ENCODE assay signal across 15 cellular contexts in genomic region chr10:46545861-46546590, GRCh38. TPM values are rescaled to one million over a fixed set of nuclear protein-coding genes. Genes with fewer than 3 reads are reported as not detected.
A peak's percentile ranks its signal among the peaks of the same experiment; 100 is the strongest.
DNase-seq lines count a peak whose midpoint lies in the region; ATAC-seq and TF ChIP-seq lines count a peak whose summit lies in the region.
"Had no signal": no experiment of that assay in that cellular context is flagged by ENCODE, and none has a peak within 500 bp of the region (broad histone marks: within the 10 kb centered on the region; RNA-seq: fewer than 3 reads in every experiment).

No MANE protein-coding gene starts in this region.

- no peaks in the 10 kb centered on the region for H3K9me3 Mint-ChIP-seq in activated CD4-positive, alpha-beta T cell treated with anti-CD3 and anti-CD28 coated beads, Interleukin-2, amount 10 ng/mL, durations not matched to agents 7 days and 5 days

- ATAC-seq in GM19467 (IDR thresholded peaks at IDR 0.05; ENCODE audit: unreplicated experiment): no peak

- no peak overlapping the region for H3K27ac Mint-ChIP-seq in activated CD4-positive, alpha-beta T cell treated with anti-CD3 and anti-CD28 coated beads, Interleukin-2, amount 10 ng/mL, durations not matched to agents 7 days and 5 days

- POLR2A ChIA-PET in activated CD4-positive, alpha-beta T cell treated with anti-CD3 and anti-CD28 coated beads, Interleukin-2, amount 10 ng/mL, durations not matched to agents 7 days and 5 days (lab: Charles Lee): no interaction called here

- H3K36me3 ChIP-seq in prostate gland: no peaks in the 10 kb centered on the region
- H3K36me3 ChIP-seq: brain microvascular endothelial cell had no signal

- TF ChIP-seq CTCF in GM10266 (IDR thresholded peaks at IDR 0.05; ENCODE audit: control insufficient read depth, insufficient read depth, low read depth, missing control alignments) (no peak), prostate gland (IDR thresholded peaks at IDR 0.05) (no peak)

- 81% methylated on average over 5 of the region's 5 CpGs for WGBS in prostate gland

- H3K4me1 ChIP-seq in prostate gland (replicated peaks): no peaks in the 10 kb centered on the region

- DNase-seq in activated CD4-positive, alpha-beta T cell treated with anti-CD3 and anti-CD28 coated beads, Interleukin-2, amount 50 U/mL, for 1 hour: peak; percentile 0
- no peak for DNase-seq in activated CD4-positive, alpha-beta T cell treated with anti-CD3 and anti-CD28 coated beads, Interleukin-2, amount 10 ng/mL, durations not matched to agents 7 days and 5 days
- DNase-seq in GM10266 (ENCODE audit: extremely low spot score) (peak; percentile 56), head of caudate nucleus (peak in 24 of 42 donors; percentile 1 to 35 (median 10)), prostate gland (ENCODE audit: low spot score) (peak; percentile 4), GM19238 (ENCODE audit: insufficient read length, low spot score) (no peak)
- DNase-seq in stimulated activated naive CD4-positive, alpha-beta T cell (lab: John Stamatoyannopoulos, UW): no peak
- DNase-seq: brain microvascular endothelial cell; effector memory CD4-positive, alpha-beta T cell; foreskin melanocyte; H7; NCI-H1105; retina; stimulated activated naive CD4-positive, alpha-beta T cell treated with Interleukin-2 at 50 U/mL for 16 hours had no signal

- H3K4me1 Mint-ChIP-seq in activated CD4-positive, alpha-beta T cell treated with anti-CD3 and anti-CD28 coated beads, Interleukin-2, amount 10 ng/mL, durations not matched to agents 7 days and 5 days: no peaks in the 10 kb centered on the region

- no peaks in the 10 kb centered on the region for H3K27me3 ChIP-seq in prostate gland (replicated peaks; ENCODE audit: insufficient read depth)
- H3K27me3 ChIP-seq: brain microvascular endothelial cell had no signal

- H3K4me3 ChIP-seq in prostate gland: no peak overlapping the region

- TF ChIP-seq POLR2A in prostate gland (IDR thresholded peaks at IDR 0.05): no peak

- no peak overlapping the region for H3K27ac ChIP-seq in prostate gland
- H3K27ac ChIP-seq: brain microvascular endothelial cell had no signal

- H3K9me3 ChIP-seq in prostate gland: no peaks in the 10 kb centered on the region

- CTCF ChIA-PET in activated CD4-positive, alpha-beta T cell treated with anti-CD3 and anti-CD28 coated beads, Interleukin-2, amount 10 ng/mL, durations not matched to agents 7 days and 5 days (lab: Charles Lee): no interaction called here

- intact Hi-C loops in head of caudate nucleus (cut with DNase I): no loop called here
- intact Hi-C loops in prostate gland (cut with DNase I): no loop called here

- peaks cover 13% of the 10 kb centered on the region for H3K27me3 Mint-ChIP-seq in activated CD4-positive, alpha-beta T cell treated with anti-CD3 and anti-CD28 coated beads, Interleukin-2, amount 10 ng/mL, durations not matched to agents 7 days and 5 days

- no peaks in the 10 kb centered on the region for H3K36me3 Mint-ChIP-seq in activated CD4-positive, alpha-beta T cell treated with anti-CD3 and anti-CD28 coated beads, Interleukin-2, amount 10 ng/mL, durations not matched to agents 7 days and 5 days (ENCODE audit: low read depth)

- H3K4me3 Mint-ChIP-seq in activated CD4-positive, alpha-beta T cell treated with anti-CD3 and anti-CD28 coated beads, Interleukin-2, amount 10 ng/mL, durations not matched to agents 7 days and 5 days: no peak overlapping the region

RNA-seq across cellular contexts. Expression of gene GPRIN2, which starts 10.4 kb away (rescaled TPM):
- not detected for total RNA-seq in activated CD4-positive, alpha-beta T cell treated with anti-CD3 and anti-CD28 coated beads, Interleukin-2, amount 10 ng/mL, durations not matched to agents 7 days and 5 days
- total RNA-seq in prostate gland: 10 to 100 TPM in 1 of 2 donors, 1 to 10 TPM in 1; 4.3 to 16.9 TPM

RNA-seq across cellular contexts. Expression of gene SYT15, which starts 32.9 kb away (rescaled TPM):
- 1 to 10 TPM in 1 of 2 experiments, under 1 TPM in 1; 0.79 to 1.2 TPM for total RNA-seq in activated CD4-positive, alpha-beta T cell treated with anti-CD3 and anti-CD28 coated beads, Interleukin-2, amount 10 ng/mL, durations not matched to agents 7 days and 5 days
- total RNA-seq in prostate gland: 1 to 10 TPM; 1.6 to 7.0 TPM
- total RNA-seq: H7 had no signal

Comparison
In these comparisons a context has a peak if more than half of its experiments do, and no peak if none do; other contexts are left out.
1. DNase-seq: peak in activated CD4-positive, alpha-beta T cell treated with anti-CD3 and anti-CD28 coated beads, Interleukin-2, amount 50 U/mL, for 1 hour (single experiment), GM10266 (single experiment), head of caudate nucleus (24 of 42) and prostate gland (single experiment); none in activated CD4-positive, alpha-beta T cell treated with anti-CD3 and anti-CD28 coated beads, Interleukin-2, amount 10 ng/mL, durations not matched to agents 7 days and 5 days (single experiment), GM19238 (single experiment) and stimulated activated naive CD4-positive, alpha-beta T cell (0 of 6).
2. RNA of gene GPRIN2, which starts 10.4 kb away (total RNA-seq): 4.3 to 16.9 TPM in prostate gland; not detected in activated CD4-positive, alpha-beta T cell treated with anti-CD3 and anti-CD28 coated beads, Interleukin-2, amount 10 ng/mL, durations not matched to agents 7 days and 5 days; every median in the first group is over 4 times any median in the second.